ENCODE assay signal across 8 cellular contexts in genomic region chr9:18393340-18394130, GRCh38.
A peak's percentile ranks its signal among the peaks of the same experiment; 100 is the strongest.
DNase-seq lines count a peak whose midpoint lies in the region; ATAC-seq, FAIRE-seq and TF ChIP-seq lines count a peak whose summit lies in the region.

No MANE protein-coding gene starts in this region.

- peak; percentile 87 for FAIRE-seq in astrocyte (lab: Jason Lieb, UNC)

- H2AFZ ChIP-seq in astrocyte (ENCODE audit: low read depth, low read length): no peak overlapping the region

- H3K36me3 Mint-ChIP-seq in astrocyte (ENCODE audit: low read depth, unreplicated experiment) (no peaks in the 10 kb centered on the region), Caco-2 (ENCODE audit: insufficient read depth, unreplicated experiment) (no peaks in the 10 kb centered on the region)

- H3K36me3 ChIP-seq in astrocyte (ENCODE audit: insufficient read depth, low read length) (no peaks in the 10 kb centered on the region), kidney epithelial cell (ENCODE audit: control insufficient read depth, insufficient read depth, low read length) (no peaks in the 10 kb centered on the region), Caco-2 (ENCODE audit: control insufficient read depth, insufficient read depth, low read length) (no peaks in the 10 kb centered on the region)

- intact Hi-C loops in Caco-2 (cut with micrococcal nuclease; ENCODE audit: unreplicated experiment): no loop called here

- peak overlapping the region; percentile 54 for H3K4me2 ChIP-seq in astrocyte (ENCODE audit: low read length)

- H3K27me3 ChIP-seq in astrocyte (ENCODE audit: insufficient read depth, low read length): no peaks in the 10 kb centered on the region
- no peaks in the 10 kb centered on the region for H3K27me3 ChIP-seq in kidney epithelial cell (ENCODE audit: control insufficient read depth, insufficient read depth, low read length)
- H3K27me3 ChIP-seq in Caco-2 (replicated peaks; ENCODE audit: control insufficient read depth, insufficient read depth, low read length): no peaks in the 10 kb centered on the region; the same call in 1 of the 2 replicates

- no peaks in the 10 kb centered on the region for H3K9me3 ChIP-seq in astrocyte (ENCODE audit: insufficient read depth, low read depth, low read length)
- no peaks in the 10 kb centered on the region for H3K9me3 ChIP-seq in Caco-2

- no peaks in the 10 kb centered on the region for H3K79me2 ChIP-seq in astrocyte (ENCODE audit: insufficient read depth, low read length)

- CTCF ChIA-PET in Caco-2 (lab: Charles Lee): no interaction called here

- H3K4me3 Mint-ChIP-seq in astrocyte (ENCODE audit: unreplicated experiment) (no peak overlapping the region), Caco-2 (ENCODE audit: unreplicated experiment) (no peak overlapping the region)

- peaks cover 15% of the 10 kb centered on the region for H3K4me1 ChIP-seq in astrocyte (ENCODE audit: insufficient read depth, low read length)
- H3K4me1 ChIP-seq in Caco-2: no peaks in the 10 kb centered on the region

- H3K27ac Mint-ChIP-seq in astrocyte (ENCODE audit: unreplicated experiment): peak overlapping the region; percentile 98
- no peak overlapping the region for H3K27ac Mint-ChIP-seq in Caco-2 (ENCODE audit: unreplicated experiment)

- POLR2A ChIA-PET in Caco-2 (lab: Charles Lee): no interaction called here

- H3K9me3 Mint-ChIP-seq in astrocyte (ENCODE audit: unreplicated experiment): no peaks in the 10 kb centered on the region
- H3K9me3 Mint-ChIP-seq in Caco-2 (ENCODE audit: unreplicated experiment): no peaks in the 10 kb centered on the region

- no peak for ATAC-seq in HG02642 (IDR thresholded peaks at IDR 0.05; ENCODE audit: poor library complexity, unreplicated experiment)

- H4K20me1 ChIP-seq in astrocyte (ENCODE audit: insufficient read depth, low read length): no peaks in the 10 kb centered on the region

- BruUV-seq in Caco-2 (replicated peaks; lab: Mats Ljungman, UMichigan): no TSS peak

- TF ChIP-seq CTCF in astrocyte (IDR thresholded peaks at IDR 0.05; ENCODE audit: insufficient read depth, low read depth, low read length) (no peak), kidney epithelial cell (IDR thresholded peaks at IDR 0.05; ENCODE audit: insufficient read depth, low read length, poor library complexity, severe bottlenecking) (no peak), Caco-2 (IDR thresholded peaks at IDR 0.05; ENCODE audit: insufficient read depth in 1 of 2, low read depth in 1 of 2, low read length in 1 of 2, severe bottlenecking in 1 of 2, unreplicated experiment in 1 of 2) (no peak)

- peaks cover 11% of the 10 kb centered on the region for H3K4me1 Mint-ChIP-seq in astrocyte (ENCODE audit: low read depth, unreplicated experiment)
- no peaks in the 10 kb centered on the region for H3K4me1 Mint-ChIP-seq in Caco-2 (ENCODE audit: low read depth, unreplicated experiment)

- peak; percentile 99 for DNase-seq in COR-L47 (lab: John Stamatoyannopoulos, UW)
- peak; percentile 98 for DNase-seq in NCI-H1436 treated with DMSO at 0.1 percent for 48 hours (lab: John Stamatoyannopoulos, UW)
- DNase-seq in astrocyte (ENCODE audit: low read depth): peak; percentile 97
- DNase-seq in kidney epithelial cell (ENCODE audit: low read depth): peak; percentile 99
- DNase-seq in ureter (ENCODE audit: low spot score): peak; percentile 45
- DNase-seq in stimulated activated CD4-positive, alpha-beta T cell treated with anti-CD3 and anti-CD28 coated beads, Interleukin-2, amount 100 ng/mL, for 24 hours: no peak
- no peak for DNase-seq in Caco-2

- no peaks in the 10 kb centered on the region for H3K27me3 Mint-ChIP-seq in astrocyte (ENCODE audit: low read depth, unreplicated experiment)
- peaks cover 3% of the 10 kb centered on the region for H3K27me3 Mint-ChIP-seq in Caco-2 (ENCODE audit: insufficient read depth, unreplicated experiment)

- peak overlapping the region; percentile 75 for H3K27ac ChIP-seq in astrocyte (ENCODE audit: low read depth, low read length)

- H3K4me3 ChIP-seq in astrocyte (ENCODE audit: insufficient read depth, low read depth, low read length) (no peak overlapping the region), kidney epithelial cell (ENCODE audit: low read depth, low read length) (no peak overlapping the region), Caco-2 (ENCODE audit: low read depth, low read length) (no peak overlapping the region)

- peak overlapping the region; percentile 5 for H3K9ac ChIP-seq in astrocyte (ENCODE audit: low read length)

Comparison
In these comparisons a context has a peak if more than half of its experiments do, and no peak if none do; other contexts are left out.
1. DNase-seq: peak in COR-L47 (single experiment), NCI-H1436 treated with DMSO at 0.1 percent for 48 hours (single experiment), astrocyte (single experiment), kidney epithelial cell (single experiment) and ureter (single experiment); none in stimulated activated CD4-positive, alpha-beta T cell treated with anti-CD3 and anti-CD28 coated beads, Interleukin-2, amount 100 ng/mL, for 24 hours (0 of 2) and Caco-2 (0 of 2).